21 cellular contexts compared by ENCODE assay signal in genomic region chr12:1373887-1374286, GRCh38.
DNase-seq lines count a peak whose midpoint lies in the region; ATAC-seq and TF ChIP-seq lines count a peak whose summit lies in the region.
"Had no signal": no experiment of that assay in that cellular context is flagged by ENCODE, and none has a peak within 500 bp of the region (broad histone marks: within the 10 kb centered on the region; RNA-seq: fewer than 3 reads in every experiment).

No MANE protein-coding gene starts in this region.

- peaks cover 0 to 22% (median 10%) of the 10 kb centered on the region in 4 donors for H3K4me1 ChIP-seq in sigmoid colon
- peaks cover 0 to 12% (median 5%) of the 10 kb centered on the region in 4 donors for H3K4me1 ChIP-seq in transverse colon
- H3K4me1 ChIP-seq: BLaER1 had no signal

- DNase-seq in AG10803 (ENCODE audit: low read depth) (peak; percentile 97), fibroblast of pulmonary artery (ENCODE audit: low read depth) (peak; percentile 23), sigmoid colon (no peak), ACHN (no peak), GM19238 (ENCODE audit: insufficient read length, low spot score) (no peak), transverse colon (no peak)
- DNase-seq: activated CD4-positive, alpha-beta T cell treated with anti-CD3 and anti-CD28 coated beads, Interleukin-2, amount 50 U/mL, for 48 hours; activated naive CD4-positive, alpha-beta T cell treated with anti-CD3 and anti-CD28 coated beads, Interleukin-2, amount 10 ng/mL, durations not matched to agents 7 days and 5 days; activated T-cell treated with anti-CD3 and anti-CD28 coated beads for 4 hours; GDM1; Karpas-422; NCI-H1092; NCI-H2107; NCI-H524 treated with DMSO at 0.1 percent for 48 hours; right cardiac atrium; stimulated activated naive CD4-positive, alpha-beta T cell treated with Interleukin-2 at 50 U/mL for 16 hours; upper lobe of right lung had no signal

- TF ChIP-seq POLR2A in sigmoid colon (IDR thresholded peaks at IDR 0.05), result no peak
- TF ChIP-seq POLR2A in transverse colon (IDR thresholded peaks at IDR 0.05), result no peak

- intact Hi-C loops in sigmoid colon (cut with DNase I) (no loop called here), transverse colon (cut with DNase I; ENCODE audit: low total_unique reads) (no loop called here)

- WGBS in sigmoid colon, 2 donors, result 89 to 95% methylated on average over 3 of the region's 3 CpGs
- WGBS in transverse colon (ENCODE audit: low coverage in 1 of 2), 2 donors, result 83 to 87% methylated on average over 2 to 3 of the region's 3 CpGs

- H3K9me3 ChIP-seq in sigmoid colon (no peaks in the 10 kb centered on the region), transverse colon (no peaks in the 10 kb centered on the region)
- H3K9me3 ChIP-seq: upper lobe of right lung had no signal

- in situ Hi-C loops in ACHN (cut with HindIII; ENCODE audit: low pct_ligation_motif_present, low pct_unique_long_range_greater_than_20kb, low sequenced_read_pairs) (no loop called here), transverse colon (cut with MboI; ENCODE audit: low pct_ligation_motif_present in 1 of 4, low pct_unique_long_range_greater_than_20kb in 1 of 4, low sequenced_read_pairs in 3 of 4) (no loop called here)

- H3K36me3 ChIP-seq in sigmoid colon (peaks cover 0 to 15% (median 0%) of the 10 kb centered on the region in 4 donors), transverse colon (peaks cover 0 to 6% (median 0%) of the 10 kb centered on the region in 4 donors)

- H3K27ac ChIP-seq in sigmoid colon (peak overlapping the region in 3 of 4 donors; percentile 29 to 72 (median 33)), transverse colon (peak overlapping the region in 2 of 4 donors; percentile 0 to 3)
- H3K27ac ChIP-seq: BLaER1, upper lobe of right lung had no signal

- ATAC-seq in SK-N-SH treated with all-trans-retinoic acid at 6 μM for 48 hours (peak; percentile 61), HG03097 (IDR thresholded peaks at IDR 0.05; ENCODE audit: low FRiP score, unreplicated experiment) (no peak)
- ATAC-seq: right cardiac atrium, Right ventricle myocardium inferior, upper lobe of right lung had no signal

- H3K4me3 ChIP-seq in AG10803 (ENCODE audit: low read length), result no peak overlapping the region
- H3K4me3 ChIP-seq in fibroblast of pulmonary artery (replicated peaks; ENCODE audit: low read depth, low read length), result no peak overlapping the region
- H3K4me3 ChIP-seq in sigmoid colon, result no peak overlapping the region
- no peak overlapping the region for H3K4me3 ChIP-seq in transverse colon
- H3K4me3 ChIP-seq: BLaER1, upper lobe of right lung had no signal

- TF ChIP-seq CTCF in AG10803 (conservative IDR thresholded peaks at IDR 0.05; ENCODE audit: low read length) (no peak), fibroblast of pulmonary artery (IDR thresholded peaks at IDR 0.05; ENCODE audit: low read length, missing control alignments) (no peak), sigmoid colon (IDR thresholded peaks at IDR 0.05) (no peak), transverse colon (IDR thresholded peaks at IDR 0.05) (no peak)

- no peak for TF ChIP-seq EP300 in sigmoid colon (IDR thresholded peaks at IDR 0.05)
- TF ChIP-seq EP300 in transverse colon (IDR thresholded peaks at IDR 0.05; ENCODE audit: low read depth), result no peak

- H3K27me3 ChIP-seq in sigmoid colon, result no peaks in the 10 kb centered on the region
- no peaks in the 10 kb centered on the region for H3K27me3 ChIP-seq in transverse colon
- H3K27me3 ChIP-seq: BLaER1, upper lobe of right lung had no signal

TF ChIP-seq in SK-N-SH treated with all-trans-retinoic acid at 6 μM for 48 hours, 23 proteins besides CTCF, POLR2A, EP300 and RAD21:
- TF ChIP-seq CSDC2 (CRISPR knock-in tag; IDR thresholded peaks at IDR 0.05), result no peak
- TF ChIP-seq GLIS3 (CRISPR knock-in tag; IDR thresholded peaks at IDR 0.05), result no peak
- no peak for TF ChIP-seq ESRRG (CRISPR knock-in tag; IDR thresholded peaks at IDR 0.05)
- TF ChIP-seq ZNF70 (CRISPR knock-in tag; IDR thresholded peaks at IDR 0.05), result no peak
- no peak for TF ChIP-seq RARB (CRISPR knock-in tag; IDR thresholded peaks at IDR 0.05)
- no peak for TF ChIP-seq ARNTL (CRISPR knock-in tag; IDR thresholded peaks at IDR 0.05; ENCODE audit: borderline replicate concordance, low read depth)

Comparison
In these comparisons a context has a peak if more than half of its experiments do, and no peak if none do; other contexts are left out.
1. DNase-seq: peak in AG10803 (single experiment) and fibroblast of pulmonary artery (single experiment); none in sigmoid colon (single experiment), ACHN (single experiment), GM19238 (single experiment) and transverse colon (single experiment).